ENCODE assay signal across 9 cellular contexts in the genomic region with DNA sequence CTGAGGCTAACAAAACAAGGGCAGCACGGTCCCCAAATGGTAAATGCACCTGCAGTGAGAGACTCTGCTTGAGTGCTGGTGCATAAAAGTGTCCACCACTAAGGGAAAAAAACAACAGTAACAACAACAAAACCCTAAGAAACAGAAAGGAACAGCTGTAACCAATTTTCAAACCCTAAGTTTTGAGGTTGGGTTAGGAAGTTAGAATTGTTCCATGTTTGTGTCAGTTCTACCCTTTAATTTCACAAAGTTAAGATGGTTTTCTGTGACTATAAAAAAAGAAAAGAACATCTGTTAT.
DNase-seq lines count a peak whose midpoint lies in the region; ATAC-seq and TF ChIP-seq lines count a peak whose summit lies in the region.
"Had no signal": no experiment of that assay in that cellular context is flagged by ENCODE, and none has a peak within 500 bp of the region (broad histone marks: within the 10 kb centered on the region; RNA-seq: fewer than 3 reads in every experiment).

No MANE protein-coding gene starts in this region.

- H3K4me3 Mint-ChIP-seq in activated B cell treated with CpG ODN at 0.5 μM for 24 hours (peak overlapping the region; percentile 52), Caco-2 (ENCODE audit: unreplicated experiment) (no peak overlapping the region)

- H3K9me3 Mint-ChIP-seq in activated B cell treated with CpG ODN at 0.5 μM for 24 hours, result no peaks in the 10 kb centered on the region
- H3K9me3 Mint-ChIP-seq in Caco-2 (ENCODE audit: unreplicated experiment), result no peaks in the 10 kb centered on the region

- POLR2A ChIA-PET in activated B cell treated with CpG ODN at 0.5 μM for 24 hours (lab: Charles Lee), result interaction anchor here (1.5 to 1.6 kb wide), 2 partner anchors 234 to 236 kb away, joined by 4 read pairs; no protein-coding TSS in a partner anchor
- POLR2A ChIA-PET in Caco-2 (lab: Charles Lee), result no interaction called here

- DNase-seq in activated B cell treated with CpG ODN at 0.5 μM for 24 hours (no peak), retina (no peak), psoas muscle (no peak), tibial artery (no peak), Caco-2 (no peak)
- DNase-seq: right lobe of liver had no signal

- H3K27me3 ChIP-seq in psoas muscle (ENCODE audit: insufficient read depth in 3 of 3, low read length in 2 of 3) (no peaks in the 10 kb centered on the region), tibial artery (no peaks in the 10 kb centered on the region), Caco-2 (replicated peaks; ENCODE audit: control insufficient read depth, insufficient read depth, low read length) (no peaks in the 10 kb centered on the region; the same call in 1 of the 2 replicates)
- H3K27me3 ChIP-seq: right lobe of liver had no signal

- H3K4me3 ChIP-seq in GM08714 (ENCODE audit: low read length) (peak overlapping the region; percentile 27; the same call in 1 of the 2 replicates), psoas muscle (no peak overlapping the region), tibial artery (no peak overlapping the region), Caco-2 (ENCODE audit: low read depth, low read length) (no peak overlapping the region)

- H3K36me3 ChIP-seq in psoas muscle (ENCODE audit: insufficient read depth in 1 of 2, low read depth in 1 of 2), result no peaks in the 10 kb centered on the region
- H3K36me3 ChIP-seq in tibial artery, result no peaks in the 10 kb centered on the region
- H3K36me3 ChIP-seq in Caco-2 (ENCODE audit: control insufficient read depth, insufficient read depth, low read length), result no peaks in the 10 kb centered on the region
- H3K36me3 ChIP-seq: right lobe of liver had no signal

- H3K4me1 Mint-ChIP-seq in activated B cell treated with CpG ODN at 0.5 μM for 24 hours, result peaks cover 42% of the 10 kb centered on the region
- H3K4me1 Mint-ChIP-seq in Caco-2 (ENCODE audit: low read depth, unreplicated experiment), result no peaks in the 10 kb centered on the region

- H3K9me3 ChIP-seq in psoas muscle (no peaks in the 10 kb centered on the region), tibial artery (no peaks in the 10 kb centered on the region), Caco-2 (no peaks in the 10 kb centered on the region)
- H3K9me3 ChIP-seq: right lobe of liver had no signal

- no TSS peak for BruUV-seq in Caco-2 (replicated peaks; lab: Mats Ljungman, UMichigan)

- H3K27me3 Mint-ChIP-seq in activated B cell treated with CpG ODN at 0.5 μM for 24 hours, result no peaks in the 10 kb centered on the region
- H3K27me3 Mint-ChIP-seq in Caco-2 (ENCODE audit: insufficient read depth, unreplicated experiment), result no peaks in the 10 kb centered on the region

- H3K27ac ChIP-seq in psoas muscle (no peak overlapping the region), tibial artery (no peak overlapping the region)

- peak overlapping the region; percentile 89 for H3K27ac Mint-ChIP-seq in activated B cell treated with CpG ODN at 0.5 μM for 24 hours
- H3K27ac Mint-ChIP-seq in Caco-2 (ENCODE audit: unreplicated experiment), result no peak overlapping the region

- H3K4me1 ChIP-seq in psoas muscle (no peaks in the 10 kb centered on the region), tibial artery (peaks cover 0 to 13% (median 5%) of the 10 kb centered on the region in 4 donors), Caco-2 (no peaks in the 10 kb centered on the region)

- CTCF ChIA-PET in activated B cell treated with CpG ODN at 0.5 μM for 24 hours (lab: Charles Lee), result no interaction called here
- CTCF ChIA-PET in Caco-2 (lab: Charles Lee), result no interaction called here

- intact Hi-C loops in activated B cell treated with CpG ODN at 0.5 μM for 24 hours (cut with micrococcal nuclease), result loop anchor here (2.0 to 10.0 kb wide), 6 partner anchors 108 to 861 kb away; partner anchors contain the start of gene PCDH9
- intact Hi-C loops in psoas muscle (cut with DNase I), result no loop called here
- intact Hi-C loops in tibial artery (cut with DNase I; ENCODE audit: low total_unique reads), result no loop called here
- intact Hi-C loops in Caco-2 (cut with micrococcal nuclease; ENCODE audit: unreplicated experiment), result no loop called here

- WGBS in psoas muscle, 3 donors, result 50 to 56% (median 54%) methylated on average over 1 of the region's 1 CpG

- TF ChIP-seq CTCF in activated B cell treated with CpG ODN at 0.5 μM for 24 hours (IDR thresholded peaks at IDR 0.05), result no peak
- TF ChIP-seq CTCF in psoas muscle (IDR thresholded peaks at IDR 0.05), result no peak
- TF ChIP-seq CTCF in tibial artery (IDR thresholded peaks at IDR 0.05), result no peak
- no peak for TF ChIP-seq CTCF in Caco-2 (IDR thresholded peaks at IDR 0.05; ENCODE audit: insufficient read depth in 1 of 2, low read depth in 1 of 2, low read length in 1 of 2, severe bottlenecking in 1 of 2, unreplicated experiment in 1 of 2)

- ATAC-seq in GM21360 (IDR thresholded peaks at IDR 0.05; ENCODE audit: unreplicated experiment), result peak; percentile 42
- ATAC-seq in HG03066 (IDR thresholded peaks at IDR 0.05; ENCODE audit: low read depth, unreplicated experiment), result peak; percentile 74
- ATAC-seq in activated B cell treated with CpG ODN at 0.5 μM for 24 hours (ENCODE audit: low read depth), result peak; percentile 56
- no peak for ATAC-seq in psoas muscle

- no peaks in the 10 kb centered on the region for H3K36me3 Mint-ChIP-seq in activated B cell treated with CpG ODN at 0.5 μM for 24 hours (ENCODE audit: low read depth)
- no peaks in the 10 kb centered on the region for H3K36me3 Mint-ChIP-seq in Caco-2 (ENCODE audit: insufficient read depth, unreplicated experiment)

Comparison
In these comparisons a context has a peak if more than half of its experiments do, and no peak if none do; other contexts are left out.
1. ATAC-seq: peak in GM21360 (single experiment), HG03066 (single experiment) and activated B cell treated with CpG ODN at 0.5 μM for 24 hours (single experiment); none in psoas muscle (0 of 4).